Comparison of ENCODE assay signal across 25 cellular contexts in genomic region chr17:74647871-74648672, GRCh38. TPM values are rescaled to one million over a fixed set of nuclear protein-coding genes. Genes with fewer than 3 reads are reported as not detected.
DNase-seq lines count a peak whose midpoint lies in the region; ATAC-seq, FAIRE-seq and TF ChIP-seq lines count a peak whose summit lies in the region.
"Had no signal": no experiment of that assay in that cellular context is flagged by ENCODE, and none has a peak within 500 bp of the region (broad histone marks: within the 10 kb centered on the region; RNA-seq: fewer than 3 reads in every experiment).

No MANE protein-coding gene starts in this region.

- H3K79me1 ChIP-seq in H1 (ENCODE audit: low read depth, low read length) = no peaks in the 10 kb centered on the region

- H4K20me1 ChIP-seq in H1 (replicated peaks in 1 of 2; ENCODE audit: control insufficient read depth in 1 of 2, insufficient read depth in 2 of 2, low read length in 2 of 2) (no peaks in the 10 kb centered on the region), hepatocyte (ENCODE audit: insufficient read depth, poor library complexity, severe bottlenecking) (no peaks in the 10 kb centered on the region)

- no peak for TF ChIP-seq EP300 in H1 (IDR thresholded peaks at IDR 0.05; ENCODE audit: borderline replicate concordance in 1 of 2, low read depth in 2 of 2, low read length in 2 of 2)

- peaks cover 61% of the 10 kb centered on the region for H3K27me3 Mint-ChIP-seq in activated T-cell treated with anti-CD3 and anti-CD28 coated beads, Interleukin-2, amount 50 U/mL, for 24 hours

- no peak overlapping the region for H3K9ac ChIP-seq in H1 (replicated peaks in 1 of 4; ENCODE audit: extremely low read depth in 1 of 4, low read depth in 3 of 4, low read length in 3 of 4)
- H3K9ac ChIP-seq: KMS-11 had no signal

- H4K5ac ChIP-seq in H1 (ENCODE audit: insufficient read length, low read depth, low read length) = no peak overlapping the region

- H3K27ac Mint-ChIP-seq in activated T-cell treated with anti-CD3 and anti-CD28 coated beads, Interleukin-2, amount 50 U/mL, for 24 hours = no peak overlapping the region
- H3K27ac Mint-ChIP-seq: CD8-positive, alpha-beta T cell; IgD-negative memory B cell had no signal

- H2AK5ac ChIP-seq in H1 (ENCODE audit: low read depth, low read length) = no peak overlapping the region

- H4K91ac ChIP-seq in H1 (replicated peaks; ENCODE audit: insufficient read length, low read length) = no peak overlapping the region

- no peak for TF ChIP-seq RAD21 in H1 (IDR thresholded peaks at IDR 0.05 in 1 of 2, conservative IDR thresholded peaks at IDR 0.05 in 1 of 2; ENCODE audit: low read depth in 2 of 2, low read length in 2 of 2)

- H3K23ac ChIP-seq in H1 (ENCODE audit: insufficient read length) = no peak overlapping the region

- no peak overlapping the region for H2AFZ ChIP-seq in H1 (ENCODE audit: low read length)
- no peak overlapping the region for H2AFZ ChIP-seq in hepatocyte

- no peak for TF ChIP-seq POLR2A in H1 (IDR thresholded peaks at IDR 0.05; ENCODE audit: control extremely low read depth in 1 of 2, low read depth in 2 of 2, low read length in 2 of 2)

- H3K4me2 ChIP-seq in H1 (ENCODE audit: insufficient read depth in 1 of 2, low read depth in 2 of 2, low read length in 2 of 2) (no peak overlapping the region), hepatocyte (no peak overlapping the region)
- H3K4me2 ChIP-seq: A549, KMS-11 had no signal

- no peaks in the 10 kb centered on the region for H3K36me3 Mint-ChIP-seq in activated T-cell treated with anti-CD3 and anti-CD28 coated beads, Interleukin-2, amount 50 U/mL, for 24 hours (ENCODE audit: low read depth)
- H3K36me3 Mint-ChIP-seq: CD8-positive, alpha-beta T cell had no signal

- CTCF ChIA-PET in H1 (lab: Charles Lee; ENCODE audit: partially characterized antibody) = interaction anchor here (0.7 to 3.1 kb wide), 18 partner anchors 9 to 274 kb away, joined by 3 to 20 read pairs (median 4); partner anchors contain the start of genes CD300H and RAB37

- no peaks in the 10 kb centered on the region for H3K79me2 ChIP-seq in H1 (ENCODE audit: control insufficient read depth in 1 of 2, insufficient read depth in 2 of 2, low read length in 2 of 2)
- no peaks in the 10 kb centered on the region for H3K79me2 ChIP-seq in hepatocyte

- H3K36me3 ChIP-seq in BE2C = no peaks in the 10 kb centered on the region
- no peaks in the 10 kb centered on the region for H3K36me3 ChIP-seq in H1 (ENCODE audit: control insufficient read depth in 2 of 4, insufficient read depth in 4 of 4, low read length in 3 of 4)
- H3K36me3 ChIP-seq in hepatocyte (replicated peaks; ENCODE audit: insufficient read depth, low read depth) = no peaks in the 10 kb centered on the region

- no peak overlapping the region for H2BK120ac ChIP-seq in H1 (replicated peaks; ENCODE audit: low read depth, low read length)

- no peak overlapping the region for H3K18ac ChIP-seq in H1 (ENCODE audit: extremely low read depth, low read length)

- no peak overlapping the region for H3K4me3 Mint-ChIP-seq in activated T-cell treated with anti-CD3 and anti-CD28 coated beads, Interleukin-2, amount 50 U/mL, for 24 hours
- H3K4me3 Mint-ChIP-seq: CD8-positive, alpha-beta T cell; IgD-negative memory B cell had no signal

- H2BK15ac ChIP-seq in H1 (ENCODE audit: low read length) = no peak overlapping the region

- no peaks in the 10 kb centered on the region; the same call in none of the 2 replicates for H3K27me3 ChIP-seq in BE2C
- H3K27me3 ChIP-seq in H1 (replicated peaks in 1 of 4; ENCODE audit: control insufficient read depth in 3 of 4, extremely low read depth in 1 of 4, insufficient read depth in 3 of 4, low read length in 3 of 4) = peaks cover 0 to 2% (median 0%) of the 10 kb centered on the region in 4 experiments; a peak in 2 of 7 replicates
- peaks cover 37% of the 10 kb centered on the region for H3K27me3 ChIP-seq in hepatocyte

- H3K4ac ChIP-seq in H1 (replicated peaks; ENCODE audit: insufficient read length, low read depth, low read length) = no peak overlapping the region

- no peak overlapping the region for H3K4me3 ChIP-seq in BE2C (ENCODE audit: low read depth, low read length)
- H3K4me3 ChIP-seq in H1 (ENCODE audit: extremely low read depth in 1 of 4, insufficient read depth in 2 of 4, low read depth in 3 of 4, low read length in 4 of 4) = no peak overlapping the region
- H3K4me3 ChIP-seq in hepatocyte = no peak overlapping the region
- H3K4me3 ChIP-seq: A549, GM12878 had no signal

- H3K9me3 ChIP-seq in BE2C = no peaks in the 10 kb centered on the region
- no peaks in the 10 kb centered on the region; a peak in 1 of 4 replicates for H3K9me3 ChIP-seq in H1 (ENCODE audit: insufficient read depth in 2 of 2, low read depth in 1 of 2, low read length in 1 of 2)
- H3K9me3 ChIP-seq in hepatocyte (ENCODE audit: low read depth) = no peaks in the 10 kb centered on the region
- H3K9me3 ChIP-seq: Caco-2 had no signal

- no peak overlapping the region for H3K56ac ChIP-seq in H1 (replicated peaks; ENCODE audit: insufficient read length, low read depth, low read length)

- no peak overlapping the region for H2BK20ac ChIP-seq in H1 (ENCODE audit: low read length)

- no peaks in the 10 kb centered on the region for H3K9me3 Mint-ChIP-seq in activated T-cell treated with anti-CD3 and anti-CD28 coated beads, Interleukin-2, amount 50 U/mL, for 24 hours
- H3K9me3 Mint-ChIP-seq: CD8-positive, alpha-beta T cell; IgD-negative memory B cell had no signal

- FAIRE-seq in H1 (lab: Jason Lieb, UNC) = no peak
- FAIRE-seq: A549, GM12878 had no signal

- POLR2A ChIA-PET in H1 (lab: Charles Lee; ENCODE audit: partially characterized antibody) = interaction anchor here (0.5 kb wide), 1 partner anchor 99 kb away, joined by 3 read pairs; no protein-coding TSS in a partner anchor

- H3K4me1 ChIP-seq in BE2C (peaks cover 14% of the 10 kb centered on the region), H1 (replicated peaks in 1 of 4; ENCODE audit: control insufficient read depth in 3 of 4, insufficient read depth in 4 of 4, low read length in 3 of 4) (0 out of 7 replicates have a peak, but pooled peaks cover 0 to under 1% (median 0%) of the 10 kb centered on the region in 4 experiments), hepatocyte (ENCODE audit: insufficient read depth) (no peaks in the 10 kb centered on the region)
- H3K4me1 ChIP-seq: A549, Caco-2 had no signal

- no peaks in the 10 kb centered on the region for H3K23me2 ChIP-seq in H1 (ENCODE audit: low read depth, low read length)

- 93% methylated on average over 6 of the region's 9 CpGs; no CpG with 5 or more reads in 1 of the 2 experiments for WGBS in H1 (ENCODE audit: extremely low coverage in 1 of 2, insufficient coverage in 1 of 2, insufficient read length in 1 of 2, insufficient replicate concordance in 2 of 2, low coverage in 1 of 2, low lambda C conversion rate in 2 of 2, missing lambda C conversion rate in 1 of 2), 2 experiments
- WGBS in hepatocyte (ENCODE audit: low lambda C conversion rate, missing lambda C conversion rate) = 38% methylated on average over 9 of the region's 9 CpGs

- TF ChIP-seq CTCF in BE2C (IDR thresholded peaks at IDR 0.05; ENCODE audit: low read depth, low read length) (no peak), H1 (IDR thresholded peaks at IDR 0.05; ENCODE audit: control extremely low read depth in 1 of 3, insufficient read depth in 1 of 3, low read depth in 1 of 3, low read length in 3 of 3) (no peak), hepatocyte (IDR thresholded peaks at IDR 0.05; ENCODE audit: poor library complexity) (no peak)

- DNase-seq in BE2C (peak; percentile 77), ELF-1 (ENCODE audit: low read depth, low spot score) (peak; percentile 90), H1 (ENCODE audit: low read depth in 1 of 2, low spot score in 2 of 2) (no peak), hepatocyte (ENCODE audit: low spot score) (peak; percentile 57), HuH-7.5 (ENCODE audit: low spot score) (no peak)
- DNase-seq in stimulated activated naive CD8-positive, alpha-beta T cell treated with anti-CD3 and anti-CD28 coated beads, Interleukin-15, Interleukin-2, amounts not matched to agents 100 U/mL and 50 U/mL, for 24 hours = no peak
- no peak for DNase-seq in activated T-cell treated with anti-CD3 and anti-CD28 coated beads, Interleukin-2, amount 50 U/mL, for 24 hours
- DNase-seq: AML-193; Caco-2; CD8-positive, alpha-beta T cell; GDM1; GOT3; HCEC 1CT; MM.1S; NCI-H2029; NCI-H446 treated with DMSO at 0.1 percent for 48 hours; NCI-H526 treated with DMSO at 0.1 percent for 48 hours; RPMI8226; SHP77 treated with DMSO at 0.1 percent for 48 hours had no signal

- no peak overlapping the region for H4K8ac ChIP-seq in H1 (ENCODE audit: extremely low read depth, insufficient read depth, low read length)

- no peaks in the 10 kb centered on the region for H3K4me1 Mint-ChIP-seq in activated T-cell treated with anti-CD3 and anti-CD28 coated beads, Interleukin-2, amount 50 U/mL, for 24 hours (ENCODE audit: low read depth)

- H3K27ac ChIP-seq in H1 (ENCODE audit: low read depth, low read length) (no peak overlapping the region), hepatocyte (peak overlapping the region; percentile 57)
- H3K27ac ChIP-seq: A549, C4-2B, KMS-11 had no signal

- no peaks in the 10 kb centered on the region for H3K9me2 ChIP-seq in hepatocyte (replicated peaks; ENCODE audit: insufficient read depth)

- H3K14ac ChIP-seq in H1 (ENCODE audit: insufficient read length) = no peak overlapping the region

- H2BK5ac ChIP-seq in H1 (ENCODE audit: low read depth, low read length) = no peak overlapping the region

- 0 out of 2 replicates have a peak overlapping the region, but pooled peaks have one; percentile 68 for H2BK12ac ChIP-seq in H1 (ENCODE audit: low read depth, low read length)

- ATAC-seq in stimulated activated naive CD8-positive, alpha-beta T cell treated with anti-CD3 and anti-CD28 coated beads, Interleukin-15, Interleukin-2, amounts not matched to agents 100 U/mL and 50 U/mL, for 24 hours = no peak
- ATAC-seq in GM18861 (IDR thresholded peaks at IDR 0.05; ENCODE audit: unreplicated experiment) = no peak
- ATAC-seq: A549; CD8-positive, alpha-beta T cell; GM12878 had no signal

RNA-seq across cellular contexts. Expression of gene CD300E, which starts 24.5 kb away (rescaled TPM):
- not detected for polyA plus RNA-seq in BE2C (2012; ENCODE audit: insufficient read depth, insufficient read length, low read depth)
- total RNA-seq in H1 (2021; fragmentation: NEBNext Ultra II Directional; extraction: Animal tissue kit (Norgen Biotek cat#: 25700)) = not detected in 2 replicates
- polyA plus RNA-seq in H1 (2011; rRNA removed) (not detected in 2 replicates), hepatocyte (0.37 TPM in 1 of 2 replicates, not detected in the other)
- not detected for polyA plus RNA-seq in H1 (2011; cell fraction: cytosol; rRNA removed)
- not detected for polyA plus RNA-seq in H1 (2011; cell fraction: nucleus; rRNA removed)
- polyA plus RNA-seq in H1 (2012, experiment 1 of 2) = not detected in 4 replicates
- not detected for polyA plus RNA-seq in H1 (2012, experiment 2 of 2)
- not detected for polyA plus RNA-seq in H1 (2013, experiment 1 of 2)
- polyA plus RNA-seq in H1 (2013, experiment 2 of 2) = not detected
- polyA minus RNA-seq in H1 (2011; rRNA and poly(A)+ RNA removed) = not detected in 2 replicates
- not detected for polyA minus RNA-seq in H1 (2011; cell fraction: cytosol; rRNA and poly(A)+ RNA removed)
- not detected for polyA minus RNA-seq in H1 (2011; cell fraction: nucleus; rRNA and poly(A)+ RNA removed)
- total RNA-seq in hepatocyte = 0.03 TPM in 1 of 2 replicates, not detected in the other
- total RNA-seq: Caco-2, GM12878 had no signal
- polyA plus RNA-seq: A549, GM12878 had no signal

RNA-seq across cellular contexts. Expression of gene CD300LD, which starts 56.0 kb away (rescaled TPM):
- not detected for polyA plus RNA-seq in BE2C (2012; ENCODE audit: insufficient read depth, insufficient read length, low read depth)
- not detected in 2 replicates for total RNA-seq in H1 (2021; fragmentation: NEBNext Ultra II Directional; extraction: Animal tissue kit (Norgen Biotek cat#: 25700))
- polyA plus RNA-seq in H1 (2011; rRNA removed) (not detected in 2 replicates), hepatocyte (not detected in 2 replicates)
- polyA plus RNA-seq in H1 (2011; cell fraction: cytosol; rRNA removed) = not detected
- polyA plus RNA-seq in H1 (2011; cell fraction: nucleus; rRNA removed) = not detected
- not detected in 4 replicates for polyA plus RNA-seq in H1 (2012, experiment 1 of 2)
- polyA plus RNA-seq in H1 (2012, experiment 2 of 2) = not detected
- polyA plus RNA-seq in H1 (2013, experiment 1 of 2) = not detected
- not detected for polyA plus RNA-seq in H1 (2013, experiment 2 of 2)
- polyA minus RNA-seq in H1 (2011; rRNA and poly(A)+ RNA removed) = not detected in 2 replicates
- polyA minus RNA-seq in H1 (2011; cell fraction: cytosol; rRNA and poly(A)+ RNA removed) = not detected
- not detected for polyA minus RNA-seq in H1 (2011; cell fraction: nucleus; rRNA and poly(A)+ RNA removed)
- not detected in 2 replicates for total RNA-seq in hepatocyte
- total RNA-seq: Caco-2; CD8-positive, alpha-beta T cell; GM12878 had no signal
- polyA plus RNA-seq: A549, GM12878, IgD-negative memory B cell had no signal

Comparison
In these comparisons a context has a peak if more than half of its experiments do, and no peak if none do; other contexts are left out.
1. DNase-seq: peak in BE2C (single experiment), ELF-1 (single experiment) and hepatocyte (single experiment); none in H1 (0 of 2), stimulated activated naive CD8-positive, alpha-beta T cell treated with anti-CD3 and anti-CD28 coated beads, Interleukin-15, Interleukin-2, amounts not matched to agents 100 U/mL and 50 U/mL, for 24 hours (single experiment), activated T-cell treated with anti-CD3 and anti-CD28 coated beads, Interleukin-2, amount 50 U/mL, for 24 hours (single experiment) and HuH-7.5 (single experiment).